ENCODE assay signal across 1 cellular context in the genomic region with DNA sequence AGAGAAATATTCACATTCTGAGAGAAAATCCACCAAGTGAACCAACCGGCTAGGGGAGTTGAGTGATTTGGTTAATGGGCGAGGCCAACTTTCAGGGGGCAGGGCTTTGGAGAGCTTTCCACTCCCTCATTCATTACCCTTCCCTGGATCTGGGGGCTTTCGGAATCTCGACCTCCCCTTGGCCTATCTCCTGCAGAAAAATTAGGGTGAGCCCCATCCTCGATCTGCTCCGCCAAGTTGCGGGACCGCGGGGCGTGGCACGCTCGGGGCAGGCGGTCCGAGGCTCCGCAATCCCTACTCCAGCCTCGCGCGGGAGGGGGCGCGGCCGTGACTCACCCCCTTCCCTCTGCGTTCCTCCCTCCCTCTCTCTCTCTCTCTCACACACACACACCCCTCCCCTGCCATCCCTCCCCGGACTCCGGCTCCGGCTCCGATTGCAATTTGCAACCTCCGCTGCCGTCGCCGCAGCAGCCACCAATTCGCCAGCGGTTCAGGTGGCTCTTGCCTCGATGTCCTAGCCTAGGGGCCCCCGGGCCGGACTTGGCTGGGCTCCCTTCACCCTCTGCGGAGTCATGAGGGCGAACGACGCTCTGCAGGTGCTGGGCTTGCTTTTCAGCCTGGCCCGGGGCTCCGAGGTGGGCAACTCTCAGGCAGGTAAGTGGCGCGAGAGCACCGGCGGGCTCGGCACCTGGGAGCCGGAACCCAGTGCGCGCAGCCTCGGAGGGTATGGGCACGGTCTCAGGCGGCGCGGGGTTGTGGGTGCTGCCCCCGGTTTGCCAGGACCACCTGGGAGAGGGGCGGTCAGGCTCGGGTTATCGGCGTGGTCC.
A peak's percentile ranks its signal among the peaks of the same experiment; 100 is the strongest.
TF ChIP-seq lines count a peak whose summit lies in the region.

Gene ERBB3, plus strand, starts transcription at position 437 of the 827 bp plus-strand sequence. Its CDS starts 136 bp downstream, at position 573.

TF ChIP-seq in HepG2, 621 proteins besides CTCF, POLR2A, EP300 and RAD21 (continued from another document and continues in another):
- TF ChIP-seq ZNF547 (CRISPR knock-in tag; IDR thresholded peaks at IDR 0.05) (no peak; the same call in 1 of the 2 replicates), ZFP37 (CRISPR knock-in tag; IDR thresholded peaks at IDR 0.05; ENCODE audit: borderline replicate concordance) (no peak), ZBTB8A (CRISPR knock-in tag; IDR thresholded peaks at IDR 0.05; ENCODE audit: borderline replicate concordance, low read depth) (no peak), SMARCC2 (IDR thresholded peaks at IDR 0.05) (no peak), RBM22 (optimal IDR thresholded peaks at IDR 0.05; ENCODE audit: low read length) (no peak), ZNF549 (CRISPR knock-in tag; IDR thresholded peaks at IDR 0.05) (no peak), ARID5B (CRISPR knock-in tag; IDR thresholded peaks at IDR 0.05) (peak; percentile 63; the same call in 1 of the 2 replicates), ZNF383 (CRISPR knock-in tag; IDR thresholded peaks at IDR 0.05; ENCODE audit: borderline replicate concordance) (no peak), PBX2 (CRISPR knock-in tag; IDR thresholded peaks at IDR 0.05) (no peak), ZNF616 (CRISPR knock-in tag; IDR thresholded peaks at IDR 0.05; ENCODE audit: low read depth) (peak; percentile 35; the same call in 1 of the 2 replicates), ZBTB42 (CRISPR knock-in tag; IDR thresholded peaks at IDR 0.05) (peak; percentile 34; the same call in 1 of the 2 replicates), PLRG1 (conservative IDR thresholded peaks at IDR 0.05) (no peak), ZNF451 (CRISPR knock-in tag; IDR thresholded peaks at IDR 0.05) (peak; percentile 56; the same call in 1 of the 2 replicates), TAF1 (CRISPR knock-in tag; IDR thresholded peaks at IDR 0.05) (peak; percentile 84), SNAI1 (CRISPR knock-in tag; IDR thresholded peaks at IDR 0.05; ENCODE audit: borderline replicate concordance) (0 out of 2 replicates have a peak, but pooled peaks have one; percentile 22), ELF1 (CRISPR knock-in tag; IDR thresholded peaks at IDR 0.05) (no peak), GRHL1 (CRISPR knock-in tag; conservative IDR thresholded peaks at IDR 0.05) (no peak), ZBTB21 (CRISPR knock-in tag; IDR thresholded peaks at IDR 0.05) (no peak), ZNF292 (CRISPR knock-in tag; IDR thresholded peaks at IDR 0.05; ENCODE audit: borderline replicate concordance, low read depth) (peak; percentile 55; the same call in 1 of the 2 replicates), EEA1 (CRISPR knock-in tag; IDR thresholded peaks at IDR 0.05; ENCODE audit: borderline replicate concordance) (no peak), ZNF567 (CRISPR knock-in tag; IDR thresholded peaks at IDR 0.05; ENCODE audit: borderline replicate concordance) (no peak), ATAD3A (CRISPR knock-in tag; IDR thresholded peaks at IDR 0.05) (no peak), RAD51 (IDR thresholded peaks at IDR 0.05; ENCODE audit: borderline replicate concordance) (no peak), AGO2 (optimal IDR thresholded peaks at IDR 0.05; ENCODE audit: low read depth, low read length) (peak; percentile 98)
- TF ChIP-seq, protein P1, sequence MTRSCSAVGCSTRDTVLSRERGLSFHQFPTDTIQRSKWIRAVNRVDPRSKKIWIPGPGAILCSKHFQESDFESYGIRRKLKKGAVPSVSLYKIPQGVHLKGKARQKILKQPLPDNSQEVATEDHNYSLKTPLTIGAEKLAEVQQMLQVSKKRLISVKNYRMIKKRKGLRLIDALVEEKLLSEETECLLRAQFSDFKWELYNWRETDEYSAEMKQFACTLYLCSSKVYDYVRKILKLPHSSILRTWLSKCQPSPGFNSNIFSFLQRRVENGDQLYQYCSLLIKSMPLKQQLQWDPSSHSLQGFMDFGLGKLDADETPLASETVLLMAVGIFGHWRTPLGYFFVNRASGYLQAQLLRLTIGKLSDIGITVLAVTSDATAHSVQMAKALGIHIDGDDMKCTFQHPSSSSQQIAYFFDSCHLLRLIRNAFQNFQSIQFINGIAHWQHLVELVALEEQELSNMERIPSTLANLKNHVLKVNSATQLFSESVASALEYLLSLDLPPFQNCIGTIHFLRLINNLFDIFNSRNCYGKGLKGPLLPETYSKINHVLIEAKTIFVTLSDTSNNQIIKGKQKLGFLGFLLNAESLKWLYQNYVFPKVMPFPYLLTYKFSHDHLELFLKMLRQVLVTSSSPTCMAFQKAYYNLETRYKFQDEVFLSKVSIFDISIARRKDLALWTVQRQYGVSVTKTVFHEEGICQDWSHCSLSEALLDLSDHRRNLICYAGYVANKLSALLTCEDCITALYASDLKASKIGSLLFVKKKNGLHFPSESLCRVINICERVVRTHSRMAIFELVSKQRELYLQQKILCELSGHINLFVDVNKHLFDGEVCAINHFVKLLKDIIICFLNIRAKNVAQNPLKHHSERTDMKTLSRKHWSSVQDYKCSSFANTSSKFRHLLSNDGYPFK (CRISPR knock-in tag; IDR thresholded peaks at IDR 0.05; ENCODE audit: borderline replicate concordance): 0 out of 2 replicates have a peak, but pooled peaks have one; percentile 43
- TF ChIP-seq, protein P2, sequence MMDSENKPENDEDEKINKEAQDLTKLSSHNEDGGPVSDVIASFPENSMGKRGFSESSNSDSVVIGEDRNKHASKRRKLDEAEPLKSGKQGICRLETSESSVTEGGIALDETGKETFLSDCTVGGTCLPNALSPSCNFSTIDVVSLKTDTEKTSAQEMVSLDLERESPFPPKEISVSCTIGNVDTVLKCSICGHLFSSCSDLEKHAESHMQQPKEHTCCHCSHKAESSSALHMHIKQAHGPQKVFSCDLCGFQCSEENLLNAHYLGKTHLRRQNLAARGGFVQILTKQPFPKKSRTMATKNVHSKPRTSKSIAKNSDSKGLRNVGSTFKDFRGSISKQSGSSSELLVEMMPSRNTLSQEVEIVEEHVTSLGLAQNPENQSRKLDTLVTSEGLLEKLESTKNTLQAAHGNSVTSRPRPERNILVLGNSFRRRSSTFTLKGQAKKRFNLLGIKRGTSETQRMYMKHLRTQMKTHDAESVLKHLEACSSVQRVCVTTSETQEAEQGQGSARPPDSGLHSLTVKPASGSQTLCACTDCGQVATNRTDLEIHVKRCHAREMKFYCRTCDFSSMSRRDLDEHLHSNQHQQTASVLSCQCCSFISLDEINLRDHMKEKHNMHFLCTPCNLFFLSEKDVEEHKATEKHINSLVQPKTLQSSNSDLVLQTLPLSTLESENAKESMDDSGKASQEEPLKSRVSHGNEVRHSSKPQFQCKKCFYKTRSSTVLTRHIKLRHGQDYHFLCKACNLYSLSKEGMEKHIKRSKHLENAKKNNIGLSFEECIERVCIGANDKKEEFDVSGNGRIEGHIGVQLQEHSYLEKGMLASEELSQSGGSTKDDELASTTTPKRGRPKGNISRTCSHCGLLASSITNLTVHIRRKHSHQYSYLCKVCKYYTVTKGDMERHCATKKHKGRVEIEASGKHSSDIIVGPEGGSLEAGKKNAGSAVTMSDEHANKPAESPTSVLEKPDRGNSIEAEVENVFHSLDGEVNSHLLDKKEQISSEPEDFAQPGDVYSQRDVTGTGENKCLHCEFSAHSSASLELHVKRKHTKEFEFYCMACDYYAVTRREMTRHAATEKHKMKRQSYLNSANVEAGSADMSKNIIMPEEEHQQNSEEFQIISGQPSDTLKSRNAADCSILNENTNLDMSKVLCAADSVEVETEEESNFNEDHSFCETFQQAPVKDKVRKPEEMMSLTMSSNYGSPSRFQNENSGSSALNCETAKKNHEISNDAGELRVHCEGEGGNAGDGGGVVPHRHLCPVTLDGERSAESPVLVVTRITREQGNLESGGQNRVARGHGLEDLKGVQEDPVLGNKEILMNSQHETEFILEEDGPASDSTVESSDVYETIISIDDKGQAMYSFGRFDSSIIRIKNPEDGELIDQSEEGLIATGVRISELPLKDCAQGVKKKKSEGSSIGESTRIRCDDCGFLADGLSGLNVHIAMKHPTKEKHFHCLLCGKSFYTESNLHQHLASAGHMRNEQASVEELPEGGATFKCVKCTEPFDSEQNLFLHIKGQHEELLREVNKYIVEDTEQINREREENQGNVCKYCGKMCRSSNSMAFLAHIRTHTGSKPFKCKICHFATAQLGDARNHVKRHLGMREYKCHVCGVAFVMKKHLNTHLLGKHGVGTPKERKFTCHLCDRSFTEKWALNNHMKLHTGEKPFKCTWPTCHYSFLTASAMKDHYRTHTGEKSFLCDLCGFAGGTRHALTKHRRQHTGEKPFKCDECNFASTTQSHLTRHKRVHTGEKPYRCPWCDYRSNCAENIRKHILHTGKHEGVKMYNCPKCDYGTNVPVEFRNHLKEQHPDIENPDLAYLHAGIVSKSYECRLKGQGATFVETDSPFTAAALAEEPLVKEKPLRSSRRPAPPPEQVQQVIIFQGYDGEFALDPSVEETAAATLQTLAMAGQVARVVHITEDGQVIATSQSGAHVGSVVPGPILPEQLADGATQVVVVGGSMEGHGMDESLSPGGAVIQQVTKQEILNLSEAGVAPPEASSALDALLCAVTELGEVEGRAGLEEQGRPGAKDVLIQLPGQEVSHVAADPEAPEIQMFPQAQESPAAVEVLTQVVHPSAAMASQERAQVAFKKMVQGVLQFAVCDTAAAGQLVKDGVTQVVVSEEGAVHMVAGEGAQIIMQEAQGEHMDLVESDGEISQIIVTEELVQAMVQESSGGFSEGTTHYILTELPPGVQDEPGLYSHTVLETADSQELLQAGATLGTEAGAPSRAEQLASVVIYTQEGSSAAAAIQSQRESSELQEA (CRISPR knock-in tag; IDR thresholded peaks at IDR 0.05; ENCODE audit: not compliant biosample characterization): no peak
- TF ChIP-seq, protein P3, sequence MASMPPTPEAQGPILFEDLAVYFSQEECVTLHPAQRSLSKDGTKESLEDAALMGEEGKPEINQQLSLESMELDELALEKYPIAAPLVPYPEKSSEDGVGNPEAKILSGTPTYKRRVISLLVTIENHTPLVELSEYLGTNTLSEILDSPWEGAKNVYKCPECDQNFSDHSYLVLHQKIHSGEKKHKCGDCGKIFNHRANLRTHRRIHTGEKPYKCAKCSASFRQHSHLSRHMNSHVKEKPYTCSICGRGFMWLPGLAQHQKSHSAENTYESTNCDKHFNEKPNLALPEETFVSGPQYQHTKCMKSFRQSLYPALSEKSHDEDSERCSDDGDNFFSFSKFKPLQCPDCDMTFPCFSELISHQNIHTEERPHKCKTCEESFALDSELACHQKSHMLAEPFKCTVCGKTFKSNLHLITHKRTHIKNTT (CRISPR knock-in tag; IDR thresholded peaks at IDR 0.05): no peak
- TF ChIP-seq, protein P4, sequence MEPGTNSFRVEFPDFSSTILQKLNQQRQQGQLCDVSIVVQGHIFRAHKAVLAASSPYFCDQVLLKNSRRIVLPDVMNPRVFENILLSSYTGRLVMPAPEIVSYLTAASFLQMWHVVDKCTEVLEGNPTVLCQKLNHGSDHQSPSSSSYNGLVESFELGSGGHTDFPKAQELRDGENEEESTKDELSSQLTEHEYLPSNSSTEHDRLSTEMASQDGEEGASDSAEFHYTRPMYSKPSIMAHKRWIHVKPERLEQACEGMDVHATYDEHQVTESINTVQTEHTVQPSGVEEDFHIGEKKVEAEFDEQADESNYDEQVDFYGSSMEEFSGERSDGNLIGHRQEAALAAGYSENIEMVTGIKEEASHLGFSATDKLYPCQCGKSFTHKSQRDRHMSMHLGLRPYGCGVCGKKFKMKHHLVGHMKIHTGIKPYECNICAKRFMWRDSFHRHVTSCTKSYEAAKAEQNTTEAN (CRISPR knock-in tag; conservative IDR thresholded peaks at IDR 0.05): peak; percentile 66; the same call in 1 of the 2 replicates
- TF ChIP-seq, protein P5, sequence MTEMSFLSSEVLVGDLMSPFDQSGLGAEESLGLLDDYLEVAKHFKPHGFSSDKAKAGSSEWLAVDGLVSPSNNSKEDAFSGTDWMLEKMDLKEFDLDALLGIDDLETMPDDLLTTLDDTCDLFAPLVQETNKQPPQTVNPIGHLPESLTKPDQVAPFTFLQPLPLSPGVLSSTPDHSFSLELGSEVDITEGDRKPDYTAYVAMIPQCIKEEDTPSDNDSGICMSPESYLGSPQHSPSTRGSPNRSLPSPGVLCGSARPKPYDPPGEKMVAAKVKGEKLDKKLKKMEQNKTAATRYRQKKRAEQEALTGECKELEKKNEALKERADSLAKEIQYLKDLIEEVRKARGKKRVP (CRISPR knock-in tag; IDR thresholded peaks at IDR 0.05): peak in 1 of 2 experiments; percentile 77; a peak in 2 of 4 replicates
